Comparison of ENCODE assay signal across 25 cellular contexts in genomic region chr22:19235874-19236273, GRCh38. TPM values are rescaled to one million over a fixed set of nuclear protein-coding genes. Genes with fewer than 3 reads are reported as not detected.
DNase-seq lines count a peak whose midpoint lies in the region; ATAC-seq, FAIRE-seq and TF ChIP-seq lines count a peak whose summit lies in the region.
"Had no signal": no experiment of that assay in that cellular context is flagged by ENCODE, and none has a peak within 500 bp of the region (broad histone marks: within the 10 kb centered on the region; RNA-seq: fewer than 3 reads in every experiment).

No MANE protein-coding gene starts in this region.

- no peaks in the 10 kb centered on the region for H3K9me1 ChIP-seq in K562 (ENCODE audit: control insufficient read depth, insufficient read depth, low read length)

- WGBS in K562 (ENCODE audit: insufficient coverage, low coverage, missing lambda C conversion rate): 11% methylated on average over 4 of the region's 4 CpGs
- 89 to 94% (median 92%) methylated on average over 4 of the region's 4 CpGs for WGBS in psoas muscle, 3 donors

- H3K9me3 ChIP-seq in K562 (replicated peaks; ENCODE audit: control insufficient read depth, insufficient read depth, low read depth, low read length): no peaks in the 10 kb centered on the region
- no peaks in the 10 kb centered on the region for H3K9me3 ChIP-seq in psoas muscle
- H3K9me3 ChIP-seq: BE2C had no signal

- no peak for TF ChIP-seq CTCF in K562 (IDR thresholded peaks at IDR 0.05 in 2 of 3, conservative IDR thresholded peaks at IDR 0.05 in 1 of 3; ENCODE audit: insufficient read depth in 2 of 3, low read depth in 1 of 3, low read length in 3 of 3)
- no peak for TF ChIP-seq CTCF in psoas muscle (IDR thresholded peaks at IDR 0.05)
- no peak for TF ChIP-seq CTCF in omental fat pad (IDR thresholded peaks at IDR 0.05)

- H3K4me3 ChIP-seq in K562: no peak overlapping the region
- no peak overlapping the region for H3K4me3 ChIP-seq in psoas muscle
- H3K4me3 ChIP-seq: BLaER1, GM12878 had no signal

- no peak overlapping the region for H2AFZ ChIP-seq in K562 (ENCODE audit: low read depth, low read length)

- intact Hi-C loops in K562 (cut with micrococcal nuclease) (no loop called here), psoas muscle (cut with DNase I) (no loop called here)

- in situ Hi-C loops in K562 (cut with MboI): no loop called here

- ATAC-seq in K562: no peak
- no peak for ATAC-seq in psoas muscle
- ATAC-seq in omental fat pad (ENCODE audit: low FRiP score): no peak
- ATAC-seq: GM12878 had no signal

- no peaks in the 10 kb centered on the region; the same call in 1 of the 2 replicates for H4K20me1 ChIP-seq in K562 (replicated peaks; ENCODE audit: control insufficient read depth, insufficient read depth, low read length)
- H4K20me1 ChIP-seq: BLaER1 had no signal

- H3K9ac ChIP-seq in K562 (ENCODE audit: insufficient read depth in 1 of 2, low read depth in 2 of 2, low read length in 2 of 2): no peak overlapping the region
- H3K9ac ChIP-seq: BLaER1 had no signal

- H3K4me2 ChIP-seq in K562 (ENCODE audit: insufficient read depth, low read length): no peak overlapping the region
- H3K4me2 ChIP-seq: BLaER1 had no signal

- H3K4me1 ChIP-seq in K562 (replicated peaks in 1 of 2; ENCODE audit: control insufficient read depth in 2 of 2, insufficient read depth in 2 of 2, low read length in 2 of 2) (peaks cover 3 to 8% of the 10 kb centered on the region in 2 experiments; a peak in 4 of 5 replicates), psoas muscle (peaks cover 19% of the 10 kb centered on the region)
- H3K4me1 ChIP-seq: BLaER1 had no signal

- no peaks in the 10 kb centered on the region for H3K36me3 ChIP-seq in K562 (ENCODE audit: control insufficient read depth, insufficient read depth, low read length)
- peaks cover 5 to 98% of the 10 kb centered on the region in 2 donors for H3K36me3 ChIP-seq in psoas muscle (ENCODE audit: insufficient read depth in 1 of 2, low read depth in 1 of 2)
- H3K36me3 ChIP-seq: BE2C had no signal

- no peak for FAIRE-seq in K562 (lab: Jason Lieb, UNC)
- FAIRE-seq: A204.1, GM12878, GM12892, GM18507 had no signal

- DNase-seq in K562 (ENCODE audit: extremely low read depth in 1 of 4, low spot score in 3 of 4) (no peak), psoas muscle (no peak), NCI-H510A (lab: John Stamatoyannopoulos, UW) (no peak), OCI-M1 (lab: John Stamatoyannopoulos, UW) (no peak), omental fat pad (ENCODE audit: low spot score) (no peak)
- DNase-seq: 8988T; ACHN; BE2C; C1 segment of cervical spinal cord; CD4-positive, alpha-beta memory T cell; CD4-positive, CD25-positive, alpha-beta regulatory T cell; CD8-positive, alpha-beta memory T cell; COR-L47; DMS 273 treated with DMSO at 0.1 percent for 48 hours; DMS153; DMS53; DMS79; DND-41; EL; GDM1 had no signal

- no peak for TF ChIP-seq RAD21 in K562 (CRISPR knock-in tag; conservative IDR thresholded peaks at IDR 0.05 in 1 of 2, IDR thresholded peaks at IDR 0.05 in 1 of 2)

- TF ChIP-seq EP300 in K562 (IDR thresholded peaks at IDR 0.05; ENCODE audit: low read length): no peak

- POLR2A ChIA-PET in K562 (lab: Yijun Ruan, JAX): interaction anchor here (0.7 to 2.1 kb wide), 14 partner anchors 9 to 408 kb away, joined by 3 to 13 read pairs (median 4); no protein-coding TSS in a partner anchor

- CTCF ChIA-PET in K562 (lab: Yijun Ruan, JAX; ENCODE audit: low intra/inter-chr PET ratio): no interaction called here

- H3K27ac ChIP-seq in K562 (ENCODE audit: extremely low read depth, low read depth, low read length) (no peak overlapping the region), psoas muscle (peak overlapping the region; percentile 31)
- H3K27ac ChIP-seq: BLaER1 had no signal

- no TSS peak for BruUV-seq in K562 (replicated peaks; lab: Mats Ljungman, UMichigan)

- no peaks in the 10 kb centered on the region for H3K79me2 ChIP-seq in K562 (ENCODE audit: control insufficient read depth, insufficient read depth, low read length)

- no peak for TF ChIP-seq POLR2A in K562 (conservative IDR thresholded peaks at IDR 0.05)

- H3K27me3 ChIP-seq in K562 (ENCODE audit: control insufficient read depth in 2 of 2, insufficient read depth in 2 of 2, low read length in 2 of 2) (peaks cover 60 to 72% of the 10 kb centered on the region in 2 experiments), psoas muscle (ENCODE audit: insufficient read depth in 3 of 3, low read length in 2 of 3) (no peaks in the 10 kb centered on the region)
- H3K27me3 ChIP-seq: BE2C, BLaER1 had no signal

TF ChIP-seq in K562, 482 proteins besides CTCF, POLR2A, EP300 and RAD21:
- TF ChIP-seq CREBBP (IDR thresholded peaks at IDR 0.05; ENCODE audit: low read depth, low read length) (no peak), HCFC1 (IDR thresholded peaks at IDR 0.05; ENCODE audit: low read depth, low read length) (no peak), E2F5 (CRISPR knock-in tag; IDR thresholded peaks at IDR 0.05) (peak; percentile 34; the same call in 1 of the 2 replicates), ZNF232 (CRISPR knock-in tag; IDR thresholded peaks at IDR 0.05) (0 out of 2 replicates have a peak, but pooled peaks have one; percentile 24), HNRNPLL (IDR thresholded peaks at IDR 0.05; ENCODE audit: low read depth, low read length, poor library complexity, severe bottlenecking) (no peak), CAMTA2 (CRISPR knock-in tag; conservative IDR thresholded peaks at IDR 0.05) (0 out of 2 replicates have a peak, but pooled peaks have one; percentile 60), EZH2 (IDR thresholded peaks at IDR 0.05; ENCODE audit: borderline replicate concordance, low read depth, low read length) (0 out of 2 replicates have a peak, but pooled peaks have one; percentile 64), POLR3G (IDR thresholded peaks at IDR 0.05; ENCODE audit: extremely low read depth, insufficient read length, insufficient replicate concordance) (no peak), TOE1 (IDR thresholded peaks at IDR 0.05; ENCODE audit: borderline replicate concordance) (no peak), TOE1 (CRISPR knock-in tag; IDR thresholded peaks at IDR 0.05; ENCODE audit: borderline replicate concordance, low read depth) (0 out of 2 replicates have a peak, but pooled peaks have one; percentile 55)

RNA-seq across cellular contexts. Expression of gene CLTCL1, which starts 55.6 kb away (rescaled TPM):
- total RNA-seq in K562 (2011; cell fraction: chromatin; rRNA removed; ENCODE audit: low replicate concordance): 78.7 and 79.9 TPM in 2 replicates
- 32.0 and 34.7 TPM in 2 replicates for total RNA-seq in K562 (2011; cell fraction: nucleolus; rRNA removed)
- 23.7 and 38.1 TPM in 2 replicates for total RNA-seq in K562 (2011; cell fraction: nucleoplasm; rRNA removed)
- total RNA-seq in K562 (2014; rRNA removed) (4.3 and 5.4 TPM in 2 replicates), K562 (2014; rRNA removed; fragmentation: Illumina TruSeq; extraction: Trizol) (4.2 and 4.6 TPM in 2 replicates), K562 (2015; rRNA removed; fragmentation: Illumina TruSeq; extraction: Trizol) (3.6 and 4.5 TPM in 2 replicates), K562 (2021) (8.5 and 8.8 TPM in 2 replicates), psoas muscle (100 to 1,000 TPM in 3 of 4 donors, 10 to 100 TPM in 1; 92.6 to 253 (median 126) TPM), omental fat pad (10 to 100 TPM in 1 of 4 donors, 1 to 10 TPM in 3; 5.0 to 14.3 (median 5.9) TPM)
- polyA plus RNA-seq in K562 (2011; rRNA removed) (11.7 and 17.0 TPM in 2 replicates), K562 (2014; fragmentation: Illumina TruSeq; extraction: Trizol) (4.3 and 5.0 TPM in 2 replicates), K562 (2014; fragmentation: Nextera tagmentation; extraction: Ambion mirVana) (1 to 10 TPM; 1.1 to 2.1 TPM), K562 (2014; rRNA removed) (5.8 and 8.8 TPM in 2 replicates), psoas muscle (10 to 100 TPM; 16.8 to 85.9 (median 78.5) TPM)
- 10.3 and 14.5 TPM in 2 replicates for polyA plus RNA-seq in K562 (2011; cell fraction: cytosol; rRNA removed)
- polyA plus RNA-seq in K562 (2011; cell fraction: nucleus; rRNA removed): 41.1 and 49.0 TPM in 2 replicates
- 5.7 and 18.7 TPM in 2 replicates for polyA plus RNA-seq in K562 (2012)
- 25.0 and 27.6 TPM in 2 replicates for polyA minus RNA-seq in K562 (2011; rRNA and poly(A)+ RNA removed)
- polyA minus RNA-seq in K562 (2011; cell fraction: cytosol; rRNA and poly(A)+ RNA removed): 12.9 and 15.0 TPM in 2 replicates
- 18.0 and 35.4 TPM in 2 replicates for polyA minus RNA-seq in K562 (2011; cell fraction: nucleus; rRNA and poly(A)+ RNA removed)
- polyA plus RNA-seq: CD4-positive, alpha-beta memory T cell had no signal

RNA-seq across cellular contexts. Expression of gene SLC25A1, which starts 57.3 kb away (rescaled TPM):
- total RNA-seq in K562 (2011; cell fraction: chromatin; rRNA removed; ENCODE audit: low replicate concordance): 34.4 and 107 TPM in 2 replicates
- 114 and 122 TPM in 2 replicates for total RNA-seq in K562 (2011; cell fraction: nucleolus; rRNA removed)
- total RNA-seq in K562 (2011; cell fraction: nucleoplasm; rRNA removed): 76.8 and 81.5 TPM in 2 replicates
- total RNA-seq in K562 (2014; rRNA removed) (329 and 469 TPM in 2 replicates), K562 (2014; rRNA removed; fragmentation: Illumina TruSeq; extraction: Trizol) (54.3 and 89.6 TPM in 2 replicates), K562 (2015; rRNA removed; fragmentation: Illumina TruSeq; extraction: Trizol) (109 and 119 TPM in 2 replicates), K562 (2021) (399 and 408 TPM in 2 replicates), psoas muscle (10 to 100 TPM in 2 of 4 donors, 1 to 10 TPM in 2; 7.3 to 23.1 (median 13.0) TPM), omental fat pad (100 to 1,000 TPM in 2 of 4 donors, 10 to 100 TPM in 2; 76.4 to 135 (median 97.4) TPM)
- polyA plus RNA-seq in K562 (2011; rRNA removed) (110 and 216 TPM in 2 replicates), K562 (2014; fragmentation: Illumina TruSeq; extraction: Trizol) (183 and 239 TPM in 2 replicates), K562 (2014; fragmentation: Nextera tagmentation; extraction: Ambion mirVana) (10 to 100 TPM; 11.0 to 23.7 TPM), K562 (2014; rRNA removed) (248 and 262 TPM in 2 replicates), psoas muscle (10 to 100 TPM in 2 of 3 donors, 1 to 10 TPM in 1; 7.5 to 20.1 (median 10.8) TPM)
- 329 and 368 TPM in 2 replicates for polyA plus RNA-seq in K562 (2011; cell fraction: cytosol; rRNA removed)
- polyA plus RNA-seq in K562 (2011; cell fraction: nucleus; rRNA removed): 294 and 343 TPM in 2 replicates
- 272 and 330 TPM in 2 replicates for polyA plus RNA-seq in K562 (2012)
- polyA minus RNA-seq in K562 (2011; rRNA and poly(A)+ RNA removed): 64.7 and 77.1 TPM in 2 replicates
- 103 and 287 TPM in 2 replicates for polyA minus RNA-seq in K562 (2011; cell fraction: cytosol; rRNA and poly(A)+ RNA removed)
- 46.3 and 88.1 TPM in 2 replicates for polyA minus RNA-seq in K562 (2011; cell fraction: nucleus; rRNA and poly(A)+ RNA removed)
